Comparison of ENCODE assay signal across 8 cellular contexts in genomic region chr11:34104680-34105078, GRCh38. TPM values are rescaled to one million over a fixed set of nuclear protein-coding genes. Genes with fewer than 3 reads are reported as not detected.
DNase-seq lines count a peak whose midpoint lies in the region; ATAC-seq and TF ChIP-seq lines count a peak whose summit lies in the region.

No MANE protein-coding gene starts in this region.

- H3T11ph ChIP-seq in H9 (ENCODE audit: low read length), result no peak overlapping the region

- H3K79me2 ChIP-seq in H9 (ENCODE audit: insufficient read depth, low read length), result peaks cover 7% of the 10 kb centered on the region; the same call in 1 of the 2 replicates
- H3K79me2 ChIP-seq in smooth muscle cell (ENCODE audit: low read depth), result peaks cover 27% of the 10 kb centered on the region

- TF ChIP-seq POLR2A in gastroesophageal sphincter (IDR thresholded peaks at IDR 0.05), result no peak

- H3K27ac Mint-ChIP-seq in H9 (peak overlapping the region; percentile 92 to 99 (median 99)), T-helper 17 cell (peak overlapping the region; percentile 97)

- H3K23me2 ChIP-seq in H9 (ENCODE audit: insufficient read length, low read depth, low read length, poor library complexity, severe bottlenecking), result peaks cover 6% of the 10 kb centered on the region

- peak overlapping the region; percentile 57 for H3K4me2 ChIP-seq in H9 (ENCODE audit: insufficient read depth, insufficient read length, low read length)
- peak overlapping the region; percentile 96 for H3K4me2 ChIP-seq in smooth muscle cell

- no peak overlapping the region for H2BK15ac ChIP-seq in H9 (ENCODE audit: low read depth, low read length)

- H3K36me3 ChIP-seq in gastroesophageal sphincter (peaks cover 3 to 48% of the 10 kb centered on the region in 2 donors), smooth muscle cell (ENCODE audit: low read depth) (peaks cover 11% of the 10 kb centered on the region)

- H3K27me3 ChIP-seq in H9 (ENCODE audit: insufficient read depth, low read length), result no peaks in the 10 kb centered on the region
- no peaks in the 10 kb centered on the region for H3K27me3 ChIP-seq in gastroesophageal sphincter
- no peaks in the 10 kb centered on the region for H3K27me3 ChIP-seq in smooth muscle cell (ENCODE audit: low read depth)

- H4K5ac ChIP-seq in H9 (ENCODE audit: insufficient read length, low read depth, low read length), result no peak overlapping the region

- H3K36me3 Mint-ChIP-seq in H9 (ENCODE audit: insufficient read depth in 1 of 3, low read depth in 3 of 3) (peaks cover 14 to 37% (median 25%) of the 10 kb centered on the region in 3 experiments; a peak in 6 of 7 replicates), T-helper 17 cell (ENCODE audit: low read depth) (peaks cover 6% of the 10 kb centered on the region)

- peak overlapping the region; percentile 95 to 96 for H3K4me3 Mint-ChIP-seq in H9
- H3K4me3 Mint-ChIP-seq in T-helper 17 cell, result peak overlapping the region; percentile 95

- H3K56ac ChIP-seq in H9 (ENCODE audit: insufficient read length, low read depth, low read length), result no peak overlapping the region

- TF ChIP-seq EP300 in gastroesophageal sphincter (IDR thresholded peaks at IDR 0.05), result no peak

- H3K4me1 ChIP-seq in H9 (ENCODE audit: insufficient read depth, low read length) (no peaks in the 10 kb centered on the region), gastroesophageal sphincter (peaks cover 0 to 38% (median 10%) of the 10 kb centered on the region in 3 donors), smooth muscle cell (ENCODE audit: low read depth) (peaks cover 10% of the 10 kb centered on the region)

- H3K9ac ChIP-seq in H9 (ENCODE audit: extremely low read depth, insufficient read length, low read length) (peak overlapping the region; percentile 86), smooth muscle cell (ENCODE audit: low read depth) (peak overlapping the region; percentile 86)

- peaks cover 3% of the 10 kb centered on the region for H3K27me3 Mint-ChIP-seq in H9 (ENCODE audit: low read depth)
- H3K27me3 Mint-ChIP-seq in T-helper 17 cell, result no peaks in the 10 kb centered on the region

- H3F3A ChIP-seq in smooth muscle cell (ENCODE audit: low read depth), result peaks cover 38% of the 10 kb centered on the region

- H3K18ac ChIP-seq in H9 (ENCODE audit: insufficient read length, low read depth, low read length), result no peak overlapping the region

- H3K27ac ChIP-seq in H9 (ENCODE audit: insufficient read length, low read depth, low read length), result peak overlapping the region; percentile 46
- peak overlapping the region; percentile 92 to 98 (median 94) for H3K27ac ChIP-seq in gastroesophageal sphincter
- peak overlapping the region; percentile 85 for H3K27ac ChIP-seq in smooth muscle cell (ENCODE audit: low read depth)

- H2AFZ ChIP-seq in H9 (ENCODE audit: low read length) (no peak overlapping the region), smooth muscle cell (ENCODE audit: low read depth) (no peak overlapping the region)

- H2AK5ac ChIP-seq in H9 (ENCODE audit: insufficient read length, low read length), result no peak overlapping the region

- H3K4me3 ChIP-seq in gastroesophageal sphincter, result peak overlapping the region; percentile 62 to 78
- H3K4me3 ChIP-seq in smooth muscle cell, result peak overlapping the region; percentile 88

- H4K8ac ChIP-seq in H9 (replicated peaks; ENCODE audit: insufficient read length, low read depth, low read length), result no peak overlapping the region

- H3K79me1 ChIP-seq in H9 (ENCODE audit: insufficient read depth, low read depth, low read length, poor library complexity, severe bottlenecking), result no peaks in the 10 kb centered on the region

- H4K20me1 ChIP-seq in H9 (ENCODE audit: control insufficient read depth, insufficient read depth, insufficient read length) (peaks cover 3% of the 10 kb centered on the region), smooth muscle cell (ENCODE audit: low read depth) (no peaks in the 10 kb centered on the region)

- TF ChIP-seq CTCF in H9 (conservative IDR thresholded peaks at IDR 0.05) (no peak), gastroesophageal sphincter (IDR thresholded peaks at IDR 0.05) (peak in 1 of 4 experiments; percentile 15), smooth muscle cell (IDR thresholded peaks at IDR 0.05; ENCODE audit: borderline replicate concordance, insufficient read depth, poor library complexity, severe bottlenecking) (no peak)

- H3K4ac ChIP-seq in H9 (ENCODE audit: low read depth, low read length), result no peak overlapping the region

- no peak overlapping the region for H2BK20ac ChIP-seq in H9 (ENCODE audit: low read depth, low read length, poor library complexity, severe bottlenecking)

- DNase-seq in H9 (no peak), T-helper 17 cell (no peak), smooth muscle cell (lab: John Stamatoyannopoulos, UW; ENCODE audit: unreplicated experiment) (no peak), GDM1 (lab: John Stamatoyannopoulos, UW) (no peak), left lobe of liver (ENCODE audit: low spot score) (no peak)

- no peak overlapping the region for H2BK5ac ChIP-seq in H9 (ENCODE audit: insufficient read length, low read length)

- no peak overlapping the region for H4K91ac ChIP-seq in H9 (ENCODE audit: insufficient read length, low read depth, low read length)

- H2BK120ac ChIP-seq in H9 (ENCODE audit: low read depth, low read length, poor library complexity, severe bottlenecking), result no peak overlapping the region

- H3K4me1 Mint-ChIP-seq in H9, result peaks cover 17 to 21% of the 10 kb centered on the region in 2 experiments
- peaks cover 38% of the 10 kb centered on the region for H3K4me1 Mint-ChIP-seq in T-helper 17 cell

- WGBS in H9 (ENCODE audit: extremely low coverage, insufficient read length, low lambda C conversion rate), result no CpG with 5 or more reads among the region's 6 CpGs
- WGBS in gastroesophageal sphincter (ENCODE audit: low coverage in 1 of 2), 2 donors, result 8 to 12% methylated on average over 6 of the region's 6 CpGs
- WGBS in smooth muscle cell (ENCODE audit: low lambda C conversion rate), result 29% methylated on average over 6 of the region's 6 CpGs

- H3K14ac ChIP-seq in H9 (ENCODE audit: insufficient read depth, low read length), result no peak overlapping the region

- H3K9me3 Mint-ChIP-seq in H9, result no peaks in the 10 kb centered on the region; a peak in 1 of 5 replicates

- H2BK12ac ChIP-seq in H9 (ENCODE audit: insufficient read length, low read depth, low read length), result no peak overlapping the region

- H3K23ac ChIP-seq in H9 (ENCODE audit: insufficient read length, low read depth, low read length), result no peak overlapping the region

- H3K9me3 ChIP-seq in H9 (ENCODE audit: control insufficient read depth, low read depth, low read length), result no peaks in the 10 kb centered on the region
- H3K9me3 ChIP-seq in T-helper 17 cell (ENCODE audit: control insufficient read depth, low read length, poor library complexity, severe bottlenecking), result no peaks in the 10 kb centered on the region
- H3K9me3 ChIP-seq in gastroesophageal sphincter, result no peaks in the 10 kb centered on the region
- no peaks in the 10 kb centered on the region for H3K9me3 ChIP-seq in smooth muscle cell (replicated peaks; ENCODE audit: low read depth)

- no peak for ATAC-seq in T-helper 17 cell
- no peak for ATAC-seq in gastroesophageal sphincter
- ATAC-seq in activated CD4-positive, CD25-positive, alpha-beta regulatory T cell treated with anti-CD3 and anti-CD28 coated beads, Interleukin-2, amount 50 U/mL, for 24 hours, result no peak
- ATAC-seq in left lobe of liver, result no peak
- no peak for ATAC-seq in GM18502 (IDR thresholded peaks at IDR 0.05; ENCODE audit: poor library complexity, unreplicated experiment)

RNA-seq across cellular contexts. Expression of gene NAT10, which starts 0.8 kb away (rescaled TPM):
- 99.3 and 103 TPM in 2 replicates for total RNA-seq in H9 (2021)
- 10 to 100 TPM; 53.0 to 59.1 TPM for total RNA-seq in T-helper 17 cell
- 10 to 100 TPM; 19.9 to 27.5 (median 21.6) TPM for total RNA-seq in gastroesophageal sphincter
- 20.9 and 21.2 TPM in 2 replicates for total RNA-seq in smooth muscle cell
- 13.2 and 16.4 TPM in 2 replicates for polyA plus RNA-seq in smooth muscle cell
- 12.9 TPM for total RNA-seq in left lobe of liver

RNA-seq across cellular contexts. Expression of gene CAPRIN1, which starts 53.1 kb away (rescaled TPM):
- 281 and 301 TPM in 2 replicates for total RNA-seq in H9 (2021)
- 100 to 1,000 TPM; 109 to 120 TPM for total RNA-seq in T-helper 17 cell
- total RNA-seq in gastroesophageal sphincter, result 100 to 1,000 TPM in 3 of 4 donors, 10 to 100 TPM in 1; 94.5 to 132 (median 115) TPM
- total RNA-seq in smooth muscle cell, result 215 and 219 TPM in 2 replicates
- 93.9 and 96.7 TPM in 2 replicates for polyA plus RNA-seq in smooth muscle cell
- total RNA-seq in left lobe of liver, result 68.6 TPM
